Comparison of ENCODE assay signal across 8 cellular contexts in genomic region chr5:90410178-90410762, GRCh38. TPM values are rescaled to one million over a fixed set of nuclear protein-coding genes. Genes with fewer than 3 reads are reported as not detected.
DNase-seq lines count a peak whose midpoint lies in the region; ATAC-seq and TF ChIP-seq lines count a peak whose summit lies in the region.

No MANE protein-coding gene starts in this region.

- WGBS in prostate gland = under 1% methylated on average over 10 of the region's 10 CpGs

- no peak overlapping the region for H3K27ac Mint-ChIP-seq in stimulated activated naive B cell treated with anti-CD40 and anti-IgM and Interleukin-4, amounts not matched to agents 10 μg/mL and 1 μg/mL and 100 μg/mL, for 72 hours

- peaks cover 3 to 13% of the 10 kb centered on the region in 2 donors for H3K4me1 Mint-ChIP-seq in stimulated activated naive B cell treated with anti-CD40 and anti-IgM and Interleukin-4, amounts not matched to agents 10 μg/mL and 1 μg/mL and 100 μg/mL, for 72 hours

- no peak for ATAC-seq in stimulated activated naive B cell treated with anti-CD40 and anti-IgM and Interleukin-4, amounts not matched to agents 10 μg/mL and 1 μg/mL and 100 μg/mL, for 72 hours (replicated peaks)

- H3K4me1 ChIP-seq in prostate gland (replicated peaks) = no peaks in the 10 kb centered on the region

- TF ChIP-seq POLR2A in erythroblast (IDR thresholded peaks at IDR 0.05; ENCODE audit: low read length) (no peak), prostate gland (IDR thresholded peaks at IDR 0.05) (no peak)

- intact Hi-C loops in prostate gland (cut with DNase I) = loop anchor here (10.0 kb wide), 1 partner anchor 115 kb away; the partner anchor contains the start of gene LYSMD3

- DNase-seq in DMS53 treated with DMSO at 0.1 percent for 48 hours (lab: John Stamatoyannopoulos, UW; ENCODE audit: unreplicated experiment) (peak; percentile 58), NCI-H748 (lab: John Stamatoyannopoulos, UW; ENCODE audit: unreplicated experiment) (peak; percentile 52), erythroblast (lab: John Stamatoyannopoulos, UW) (peak; percentile 61 to 75), prostate gland (ENCODE audit: low spot score) (no peak), CD1c-positive myeloid dendritic cell (ENCODE audit: extremely low spot score) (no peak), retina (no peak), inferior parietal cortex (ENCODE audit: extremely low spot score) (no peak)
- no peak for DNase-seq in stimulated activated naive B cell treated with anti-CD40 and anti-IgM and Interleukin-4, amounts not matched to agents 10 μg/mL and 1 μg/mL and 100 μg/mL, for 72 hours

- H3K36me3 ChIP-seq in prostate gland = no peaks in the 10 kb centered on the region

- no peak for TF ChIP-seq CTCF in prostate gland (IDR thresholded peaks at IDR 0.05)

- peak overlapping the region; percentile 62 to 91 for H3K4me3 ChIP-seq in prostate gland

- no peak overlapping the region for H3K4me3 Mint-ChIP-seq in stimulated activated naive B cell treated with anti-CD40 and anti-IgM and Interleukin-4, amounts not matched to agents 10 μg/mL and 1 μg/mL and 100 μg/mL, for 72 hours

- H3K27ac ChIP-seq in prostate gland = peak overlapping the region; percentile 91 to 98

- no peaks in the 10 kb centered on the region for H3K9me3 Mint-ChIP-seq in stimulated activated naive B cell treated with anti-CD40 and anti-IgM and Interleukin-4, amounts not matched to agents 10 μg/mL and 1 μg/mL and 100 μg/mL, for 72 hours

- H3K36me3 Mint-ChIP-seq in stimulated activated naive B cell treated with anti-CD40 and anti-IgM and Interleukin-4, amounts not matched to agents 10 μg/mL and 1 μg/mL and 100 μg/mL, for 72 hours = peaks cover 9 to 23% of the 10 kb centered on the region in 2 donors

- H3K27me3 ChIP-seq in prostate gland (replicated peaks; ENCODE audit: insufficient read depth) = no peaks in the 10 kb centered on the region

- H3K27me3 Mint-ChIP-seq in stimulated activated naive B cell treated with anti-CD40 and anti-IgM and Interleukin-4, amounts not matched to agents 10 μg/mL and 1 μg/mL and 100 μg/mL, for 72 hours = no peaks in the 10 kb centered on the region

- no peaks in the 10 kb centered on the region for H3K9me3 ChIP-seq in prostate gland

RNA-seq across cellular contexts. Expression of gene CETN3, which starts 0.7 kb away (rescaled TPM):
- total RNA-seq in prostate gland = 10 to 100 TPM; 13.3 to 29.0 TPM

Comparison
In these comparisons a context has a peak if more than half of its experiments do, and no peak if none do; other contexts are left out.
1. DNase-seq: peak in DMS53 treated with DMSO at 0.1 percent for 48 hours (single experiment), NCI-H748 (single experiment) and erythroblast (2 of 2); none in prostate gland (single experiment), CD1c-positive myeloid dendritic cell (single experiment), stimulated activated naive B cell treated with anti-CD40 and anti-IgM and Interleukin-4, amounts not matched to agents 10 μg/mL and 1 μg/mL and 100 μg/mL, for 72 hours (single experiment), retina (single experiment) and inferior parietal cortex (single experiment).